ENCODE assay signal across 21 cellular contexts in the genomic region with DNA sequence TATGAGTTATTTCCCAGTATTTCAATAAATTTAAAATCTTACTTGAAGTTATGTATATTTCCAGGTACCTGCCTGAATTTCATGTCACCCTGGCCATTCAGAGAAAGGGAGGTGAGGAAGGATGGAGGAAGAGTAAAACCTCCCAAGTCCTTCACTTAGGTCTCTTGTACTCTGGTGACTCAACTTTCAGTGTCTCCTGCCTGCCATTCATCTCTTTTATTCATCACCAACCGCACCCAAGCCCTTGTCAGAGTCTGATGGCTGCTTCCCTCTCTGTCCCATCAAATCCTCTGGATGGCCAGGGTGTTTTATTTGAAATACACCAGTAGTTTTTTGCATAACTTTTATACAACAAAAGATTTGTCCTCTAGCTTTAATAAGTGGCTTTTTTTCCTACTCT. TPM values are rescaled to one million over a fixed set of nuclear protein-coding genes. Genes with fewer than 3 reads are reported as not detected.
DNase-seq lines count a peak whose midpoint lies in the region; ATAC-seq and TF ChIP-seq lines count a peak whose summit lies in the region.
"Had no signal": no experiment of that assay in that cellular context is flagged by ENCODE, and none has a peak within 500 bp of the region (broad histone marks: within the 10 kb centered on the region; RNA-seq: fewer than 3 reads in every experiment).

No MANE protein-coding gene starts in this region.

- TF ChIP-seq CTCF in foreskin keratinocyte (conservative IDR thresholded peaks at IDR 0.05) (no peak), sigmoid colon (IDR thresholded peaks at IDR 0.05) (no peak), endothelial cell (IDR thresholded peaks at IDR 0.05; ENCODE audit: unreplicated experiment) (no peak)

- peak; percentile 44 for DNase-seq in HT1080 (ENCODE audit: low read depth)
- peak; percentile 27 for DNase-seq in amniotic epithelial cell (ENCODE audit: low read depth)
- peak in 1 of 2 donors; percentile 54 for DNase-seq in foreskin keratinocyte
- DNase-seq in GM19240 (ENCODE audit: insufficient read length, low spot score) = no peak
- no peak for DNase-seq in sigmoid colon
- DNase-seq in endothelial cell (ENCODE audit: low spot score) = no peak
- no peak for DNase-seq in NCI-H2107 treated with DMSO at 0.1 percent for 48 hours (lab: John Stamatoyannopoulos, UW; ENCODE audit: unreplicated experiment)
- DNase-seq: Caco-2, NCI-H1048, NCI-H1694, NCI-H2107, NCI-H345, NCI-H748 treated with DMSO at 0.1 percent for 48 hours, SJCRH30 had no signal

- TF ChIP-seq EP300 in sigmoid colon (IDR thresholded peaks at IDR 0.05) = no peak

- no peaks in the 10 kb centered on the region for H3K79me2 ChIP-seq in ACC112 (ENCODE audit: control insufficient read depth, insufficient read depth, low read length, unreplicated experiment)

- WGBS in sigmoid colon, 2 donors = 81 to 87% methylated on average over 1 of the region's 1 CpG

- no peaks in the 10 kb centered on the region for H3K27me3 Mint-ChIP-seq in endothelial cell (ENCODE audit: unreplicated experiment)

- no peaks in the 10 kb centered on the region for H3K9me3 Mint-ChIP-seq in endothelial cell (ENCODE audit: unreplicated experiment)

- H3K4me1 ChIP-seq in ACC112 (ENCODE audit: control insufficient read depth, insufficient read depth, low read length, unreplicated experiment) = peaks cover 34% of the 10 kb centered on the region
- peaks cover 47% of the 10 kb centered on the region for H3K4me1 ChIP-seq in foreskin keratinocyte
- H3K4me1 ChIP-seq in sigmoid colon = peaks cover 0 to 8% (median 0%) of the 10 kb centered on the region in 4 donors
- H3K4me1 ChIP-seq: Caco-2, SJCRH30 had no signal

- no peaks in the 10 kb centered on the region for H3K36me3 Mint-ChIP-seq in endothelial cell (ENCODE audit: low read depth, unreplicated experiment)
- H3K36me3 Mint-ChIP-seq: CD14-positive monocyte had no signal

- no peaks in the 10 kb centered on the region for H3K27me3 ChIP-seq in ACC112 (ENCODE audit: insufficient read depth, low read length)
- no peaks in the 10 kb centered on the region for H3K27me3 ChIP-seq in foreskin keratinocyte
- no peaks in the 10 kb centered on the region for H3K27me3 ChIP-seq in sigmoid colon
- H3K27me3 ChIP-seq: SJCRH30 had no signal

- H3K27ac Mint-ChIP-seq in endothelial cell (ENCODE audit: unreplicated experiment) = no peak overlapping the region
- H3K27ac Mint-ChIP-seq: CD14-positive monocyte had no signal

- intact Hi-C loops in sigmoid colon (cut with DNase I) = no loop called here

- peak; percentile 55 for ATAC-seq in foreskin keratinocyte
- ATAC-seq: A549, GM12878, K562 had no signal

- H3K4me3 ChIP-seq in ACC112 (ENCODE audit: low read depth, low read length) = no peak overlapping the region
- H3K4me3 ChIP-seq in sigmoid colon = no peak overlapping the region
- H3K4me3 ChIP-seq: A549, GM12878, K562, SJCRH30 had no signal

- peaks cover 9% of the 10 kb centered on the region for H3K4me1 Mint-ChIP-seq in endothelial cell (ENCODE audit: unreplicated experiment)
- H3K4me1 Mint-ChIP-seq: CD14-positive monocyte had no signal

- H3K9me3 ChIP-seq in sigmoid colon = no peaks in the 10 kb centered on the region
- H3K9me3 ChIP-seq: A549, Caco-2, SJCRH30 had no signal

- H3K27ac ChIP-seq in ACC112 (ENCODE audit: low read depth, low read length) = no peak overlapping the region
- H3K27ac ChIP-seq in foreskin keratinocyte = peak overlapping the region; percentile 75
- no peak overlapping the region for H3K27ac ChIP-seq in sigmoid colon
- H3K27ac ChIP-seq: SJCRH30 had no signal

- no peaks in the 10 kb centered on the region for H3K36me3 ChIP-seq in ACC112 (ENCODE audit: insufficient read depth, low read length)
- H3K36me3 ChIP-seq in sigmoid colon = no peaks in the 10 kb centered on the region
- H3K36me3 ChIP-seq: SJCRH30 had no signal

- H2AFZ ChIP-seq in ACC112 (ENCODE audit: low read length, unreplicated experiment) = peak overlapping the region; percentile 71

- H3K4me3 Mint-ChIP-seq in endothelial cell (ENCODE audit: unreplicated experiment) = no peak overlapping the region
- H3K4me3 Mint-ChIP-seq: CD14-positive monocyte had no signal

- TF ChIP-seq POLR2A in sigmoid colon (IDR thresholded peaks at IDR 0.05) = no peak

RNA-seq across cellular contexts. Expression of a gene that starts 17.8 kb away (rescaled TPM):
- total RNA-seq in HT1080 (2014; rRNA removed; shearing (Covaris generic)) = 0.30 TPM in 1 of 2 replicates, not detected in the other
- polyA plus RNA-seq in HT1080 (2015; cell fraction: cytosol; rRNA removed) = 0.08 TPM in 1 of 2 replicates, not detected in the other
- 0.12 TPM in 1 of 2 replicates, not detected in the other for polyA plus RNA-seq in HT1080 (2015; cell fraction: nucleus; rRNA removed)
- 0.11 and 0.17 TPM in 2 replicates for total RNA-seq in foreskin keratinocyte
- 0.06 and 0.13 TPM in 2 replicates for polyA plus RNA-seq in foreskin keratinocyte
- not detected for total RNA-seq in sigmoid colon
- under 1 TPM in 1 of 3 donors, not detected in 2; 0.09 TPM for polyA plus RNA-seq in sigmoid colon
- total RNA-seq in endothelial cell (ENCODE audit: unreplicated experiment) = 1.3 TPM
- total RNA-seq: Caco-2, G401, GM12878, H4, K562, SJCRH30 had no signal
- polyA plus RNA-seq: A549, CD14-positive monocyte, GM12878, K562 had no signal

Comparison
In these comparisons a context has a peak if more than half of its experiments do, and no peak if none do; other contexts are left out.
1. DNase-seq: peak in HT1080 (single experiment) and amniotic epithelial cell (single experiment); none in GM19240 (single experiment), sigmoid colon (single experiment), endothelial cell (single experiment) and NCI-H2107 treated with DMSO at 0.1 percent for 48 hours (single experiment).